Comparison of ENCODE assay signal across 19 cellular contexts in the genomic region with DNA sequence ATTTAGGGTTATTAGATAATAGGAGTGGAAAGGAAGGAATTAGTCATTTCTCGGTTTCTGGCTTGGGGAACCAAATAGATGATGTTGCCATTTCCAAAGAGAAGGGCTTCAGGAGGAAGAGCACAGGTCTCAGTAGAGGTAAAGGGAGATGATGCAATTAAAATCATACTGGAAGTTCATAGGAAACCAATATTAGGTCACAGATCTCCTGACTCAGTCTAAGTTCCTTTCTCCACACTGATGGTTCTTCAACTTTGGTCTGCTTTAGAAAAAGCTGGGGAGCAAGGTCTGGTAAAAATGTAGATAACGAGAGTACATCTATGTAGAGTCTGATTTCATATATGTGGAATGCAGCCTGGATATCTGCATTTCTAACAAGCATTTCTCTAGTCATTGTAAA.
"Had no signal": no experiment of that assay in that cellular context is flagged by ENCODE, and none has a peak within 500 bp of the region (broad histone marks: within the 10 kb centered on the region; RNA-seq: fewer than 3 reads in every experiment).

No MANE protein-coding gene starts in this region.

- H3K4me1 Mint-ChIP-seq: naive B cell; nephron; stimulated activated memory B cell treated with anti-CD40 and anti-IgM and Interleukin-4, amounts not matched to agents 10 μg/mL and 1 μg/mL and 100 μg/mL, for 72 hours had no signal

- H3K27ac ChIP-seq: coronary artery, heart left ventricle, parathyroid adenoma, prostate gland, right lobe of liver, stomach had no signal

- H3K27me3 ChIP-seq: heart left ventricle, right lobe of liver, stomach had no signal

- H3K27me3 Mint-ChIP-seq: naive B cell; stimulated activated memory B cell treated with anti-CD40 and anti-IgM and Interleukin-4, amounts not matched to agents 10 μg/mL and 1 μg/mL and 100 μg/mL, for 72 hours; type B pancreatic cell had no signal

- H3K4me3 ChIP-seq: coronary artery, heart left ventricle, lung, prostate gland, right lobe of liver, stomach had no signal

- H3K36me3 ChIP-seq: heart left ventricle, prostate gland, right lobe of liver, stomach had no signal

- H3K9ac ChIP-seq: parathyroid adenoma had no signal

- H3K9me3 Mint-ChIP-seq: naive B cell; nephron; stimulated activated memory B cell treated with anti-CD40 and anti-IgM and Interleukin-4, amounts not matched to agents 10 μg/mL and 1 μg/mL and 100 μg/mL, for 72 hours; type B pancreatic cell had no signal

- DNase-seq: effector CD4-positive, alpha-beta T cell; heart left ventricle; hippocampal formation; left colon; left ventricle myocardium superior; mesenchymal stem cell; naive B cell; right lobe of liver; stimulated activated CD4-positive, alpha-beta T cell treated with anti-CD3 and anti-CD28 coated beads, Interleukin-4, amount 100 ng/mL, for 1 hour; stimulated activated CD8-positive, alpha-beta memory T cell treated with anti-CD3 and anti-CD28 coated beads, Interleukin-4, amount 100 ng/mL, for 48 hours; stomach; substantia nigra had no signal

- H3K4me1 ChIP-seq: heart left ventricle, parathyroid adenoma, prostate gland, right lobe of liver, stomach had no signal

- H3K36me3 Mint-ChIP-seq: naive B cell; stimulated activated memory B cell treated with anti-CD40 and anti-IgM and Interleukin-4, amounts not matched to agents 10 μg/mL and 1 μg/mL and 100 μg/mL, for 72 hours; type B pancreatic cell had no signal

- H3K27ac Mint-ChIP-seq: naive B cell; nephron; stimulated activated memory B cell treated with anti-CD40 and anti-IgM and Interleukin-4, amounts not matched to agents 10 μg/mL and 1 μg/mL and 100 μg/mL, for 72 hours; type B pancreatic cell had no signal

- H3K4me3 Mint-ChIP-seq: naive B cell; nephron; stimulated activated memory B cell treated with anti-CD40 and anti-IgM and Interleukin-4, amounts not matched to agents 10 μg/mL and 1 μg/mL and 100 μg/mL, for 72 hours; type B pancreatic cell had no signal

- ATAC-seq: heart left ventricle; left colon; left ventricle myocardium superior; right lobe of liver; stimulated activated memory B cell treated with anti-CD40 and anti-IgM and Interleukin-4, amounts not matched to agents 10 μg/mL and 1 μg/mL and 100 μg/mL, for 72 hours had no signal

- H3K79me2 ChIP-seq: parathyroid adenoma had no signal
